In the genomic region with DNA sequence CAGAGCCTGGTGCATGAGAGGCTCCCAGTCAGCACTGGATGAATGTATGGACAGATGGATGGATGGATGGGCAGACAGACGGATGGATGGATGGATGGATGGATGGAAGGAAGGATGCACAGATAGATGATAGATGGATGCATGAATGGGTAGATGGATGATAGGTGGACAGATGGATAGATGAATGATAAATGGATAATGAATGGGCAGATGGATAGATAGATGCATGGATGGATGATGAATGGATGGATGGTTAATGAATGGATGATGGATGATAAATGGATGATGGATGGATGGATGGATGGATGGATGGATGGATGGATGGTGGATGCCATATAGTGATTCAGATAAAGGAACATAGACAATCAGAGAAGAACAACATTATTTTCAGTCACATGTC, we compare ENCODE assay signal across 33 cellular contexts.
"Had no signal": no experiment of that assay in that cellular context is flagged by ENCODE, and none has a peak within 500 bp of the region (broad histone marks: within the 10 kb centered on the region; RNA-seq: fewer than 3 reads in every experiment).

No MANE protein-coding gene starts in this region.

- H3K9me3 ChIP-seq: adrenal gland had no signal

- DNase-seq: activated B cell treated with CpG ODN at 0.5 μM for 24 hours; activated CD4-positive, alpha-beta memory T cell treated with anti-CD3 and anti-CD28 coated beads for 36 hours; activated CD4-positive, alpha-beta T cell treated with anti-CD3 and anti-CD28 coated beads for 4 hours; activated CD4-positive, alpha-beta T cell treated with anti-CD3 and anti-CD28 coated beads, Interleukin-2, amount 10 ng/mL, durations not matched to agents 24 days and 14 days; activated CD4-positive, alpha-beta T cell treated with anti-CD3 and anti-CD28 coated beads, Interleukin-2, amount 50 U/mL, for 1 hour; activated CD4-positive, alpha-beta T cell treated with anti-CD3 and anti-CD28 coated beads, Interleukin-2, amount 50 U/mL, for 4 hours; activated CD4-positive, CD25-positive, alpha-beta regulatory T cell treated with anti-CD3 and anti-CD28 coated beads, Interleukin-2, amount 50 U/mL, for 72 hours; activated CD8-positive, alpha-beta memory T cell treated with anti-CD3 and anti-CD28 coated beads, Interleukin-2, amount 50 U/mL, for 4 hours; activated CD8-positive, alpha-beta T cell treated with anti-CD3 and anti-CD28 coated beads for 36 hours; activated effector memory CD4-positive, alpha-beta T cell treated with anti-CD3 and anti-CD28 coated beads, Interleukin-2, amount 50 U/mL, for 16 hours; activated gamma-delta T cell treated with Interleukin-2 at 50 U/mL for 16 hours; activated naive CD4-positive, alpha-beta T cell; activated naive CD4-positive, alpha-beta T cell treated with anti-CD3 and anti-CD28 coated beads for 36 hours; activated naive CD4-positive, alpha-beta T cell treated with anti-CD3 and anti-CD28 coated beads, Interleukin-2, amount 50 U/mL, for 16 hours; activated naive CD8-positive, alpha-beta T cell treated with anti-CD3 and anti-CD28 coated beads for 36 hours; activated T-cell treated with anti-CD3 and anti-CD28 coated beads for 4 hours; activated T-cell treated with anti-CD3 and anti-CD28 coated beads, Interleukin-2, amount 50 U/mL, for 1 hour; activated T-cell treated with anti-CD3 and anti-CD28 coated beads, Interleukin-2, amount 50 U/mL, for 4 hours; activated T-cell treated with anti-CD3 and anti-CD28 coated beads, Interleukin-2, amount 50 U/mL, for 72 hours; adrenal gland; amniotic stem cell; aorta; body of pancreas; brain microvascular endothelial cell; caudate nucleus; cerebellar nuclear complex; T-helper 1 cell; T-helper 2 cell; T-helper 9 cell had no signal

- H3K36me3 ChIP-seq: adrenal gland, brain microvascular endothelial cell, breast epithelium, cardiac muscle cell, WERI-Rb-1 had no signal

- H3K27ac ChIP-seq: adrenal gland, body of pancreas, brain microvascular endothelial cell, breast epithelium, cardiac muscle cell, WERI-Rb-1 had no signal

- H3K27me3 ChIP-seq: adrenal gland, body of pancreas, brain microvascular endothelial cell, breast epithelium had no signal

- FAIRE-seq: astrocyte had no signal

- H3K4me3 ChIP-seq: adrenal gland, body of pancreas, breast epithelium, cardiac muscle cell had no signal

- H3K4me1 ChIP-seq: adrenal gland, body of pancreas, breast epithelium had no signal
